Comparison of ENCODE assay signal across 9 cellular contexts in the genomic region with DNA sequence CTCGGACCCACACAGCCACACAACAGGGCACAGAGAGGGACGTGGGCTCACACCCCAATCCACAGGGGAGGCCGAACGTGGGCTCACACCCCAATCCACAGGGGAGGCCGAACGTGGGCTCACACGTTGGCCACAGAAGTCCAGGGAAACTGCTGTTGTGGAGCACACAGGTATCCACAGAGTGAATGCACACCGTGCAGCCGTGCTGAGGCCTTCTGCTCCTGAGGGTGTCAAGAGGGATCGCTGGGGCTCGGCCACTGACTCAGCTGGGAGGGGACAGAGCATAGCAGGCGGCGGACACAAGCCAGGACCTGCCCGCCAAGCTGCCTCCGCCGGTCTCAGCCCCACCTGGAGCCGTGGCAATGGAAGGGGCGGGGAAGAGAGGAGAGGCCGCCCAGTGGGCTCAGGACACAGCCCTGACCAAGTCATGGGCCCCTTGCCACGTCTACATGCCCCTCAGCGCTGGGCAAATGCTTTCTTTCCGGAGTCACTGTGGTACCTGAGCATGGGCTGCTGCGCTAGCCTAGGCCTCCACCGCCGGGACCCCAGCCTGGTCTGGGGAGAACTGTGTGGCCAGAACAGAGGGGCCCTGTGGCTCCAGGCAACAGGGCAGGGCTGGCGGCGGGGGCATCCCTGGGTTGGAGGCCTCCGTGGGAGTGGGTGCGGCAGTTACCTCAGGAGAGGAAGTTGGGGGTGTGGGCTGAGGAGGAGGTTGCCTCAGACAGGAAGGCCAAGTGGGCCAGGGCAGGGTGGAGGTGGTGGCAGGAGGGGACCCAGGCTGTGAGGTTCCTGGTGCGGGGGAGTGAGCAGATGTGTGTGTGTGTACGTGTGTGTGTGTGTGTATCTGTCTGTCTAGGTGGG. TPM values are rescaled to one million over a fixed set of nuclear protein-coding genes. Genes with fewer than 3 reads are reported as not detected.
DNase-seq lines count a peak whose midpoint lies in the region; ATAC-seq, FAIRE-seq and TF ChIP-seq lines count a peak whose summit lies in the region.
"Had no signal": no experiment of that assay in that cellular context is flagged by ENCODE, and none has a peak within 500 bp of the region (broad histone marks: within the 10 kb centered on the region; RNA-seq: fewer than 3 reads in every experiment).

No MANE protein-coding gene starts in this region.

- H3K27me3 ChIP-seq in GM12878 (replicated peaks in 1 of 2; ENCODE audit: control insufficient read depth in 2 of 2, insufficient read depth in 2 of 2, low read length in 1 of 2) (no peaks in the 10 kb centered on the region), vagina (no peaks in the 10 kb centered on the region)

- H3K36me3 ChIP-seq in GM12878 (ENCODE audit: control insufficient read depth in 2 of 2, insufficient read depth in 2 of 2, low read length in 1 of 2), result no peaks in the 10 kb centered on the region
- H3K36me3 ChIP-seq in mesodermal cell (ENCODE audit: control insufficient read depth, insufficient read depth, low read length), result peaks cover 8% of the 10 kb centered on the region
- no peaks in the 10 kb centered on the region for H3K36me3 ChIP-seq in vagina

- peak; percentile 75 for FAIRE-seq in GM12878 (lab: Jason Lieb, UNC)
- FAIRE-seq: islet of Langerhans had no signal

- no TSS peak for BruUV-seq in GM12878 (replicated peaks; lab: Mats Ljungman, UMichigan)

- under 1% methylated on average over 31 of the region's 31 CpGs for WGBS in GM12878 (ENCODE audit: insufficient coverage, insufficient replicate concordance, low lambda C conversion rate, missing lambda C conversion rate)
- WGBS in mesodermal cell (ENCODE audit: insufficient coverage in 2 of 2), 2 experiments, result 76 to 77% methylated on average over 22 to 27 of the region's 31 CpGs

- RAD21 ChIA-PET in GM12878 (lab: Charles Lee; ENCODE audit: unreplicated experiment), result interaction anchor here (0.9 kb wide), 1 partner anchor 38 kb away, joined by 3 read pairs; no protein-coding TSS in a partner anchor

- H3K27ac ChIP-seq in GM12878 (ENCODE audit: control insufficient read depth, insufficient read depth) (peak overlapping the region; percentile 73), mesodermal cell (ENCODE audit: low read depth, low read length, severe bottlenecking) (peak overlapping the region; percentile 16), vagina (peak overlapping the region; percentile 76)

- no peak for TF ChIP-seq EP300 in GM12878 (IDR thresholded peaks at IDR 0.05; ENCODE audit: borderline replicate concordance in 1 of 2, control insufficient read depth in 1 of 2, low read depth in 2 of 2, low read length in 2 of 2)

- intact Hi-C loops in GM12878 (cut with micrococcal nuclease; ENCODE audit: unreplicated experiment), result no loop called here
- intact Hi-C loops in vagina (cut with DNase I), result no loop called here

- in situ Hi-C loops in G401 (cut with HindIII; ENCODE audit: low sequenced_read_pairs), result no loop called here
- in situ Hi-C loops in GM12878 (cut with MboI), result no loop called here

- H3K4me1 ChIP-seq in GM12878 (ENCODE audit: control insufficient read depth, insufficient read depth, low read length) (peaks cover 33% of the 10 kb centered on the region), mesodermal cell (ENCODE audit: control insufficient read depth, insufficient read depth, low read length, poor library complexity, severe bottlenecking) (peaks cover 39% of the 10 kb centered on the region), vagina (peaks cover 33% of the 10 kb centered on the region)

- no peak for TF ChIP-seq RAD21 in GM12878 (IDR thresholded peaks at IDR 0.05; ENCODE audit: insufficient read depth, low read depth, low read length)

- TF ChIP-seq POLR2A in GM12878 (IDR thresholded peaks at IDR 0.05; ENCODE audit: low read depth, low read length) (peak; percentile 50), vagina (IDR thresholded peaks at IDR 0.05) (no peak)

- no peaks in the 10 kb centered on the region for H4K20me1 ChIP-seq in GM12878 (ENCODE audit: control insufficient read depth, insufficient read depth)

- H3K9ac ChIP-seq in GM12878 (ENCODE audit: control insufficient read depth, insufficient read depth, low read length), result peak overlapping the region; percentile 79

- peak overlapping the region; percentile 70 for H3K4me2 ChIP-seq in GM12878 (ENCODE audit: control insufficient read depth, insufficient read depth)

- POLR2A ChIA-PET in GM12878 (lab: Charles Lee), result interaction anchor here (1.3 to 2.2 kb wide), 3 partner anchors 20 to 23 kb away, joined by 4 to 8 read pairs (median 6); no protein-coding TSS in a partner anchor

- H3K79me2 ChIP-seq in GM12878 (ENCODE audit: control insufficient read depth, insufficient read depth, low read length), result peaks cover 5% of the 10 kb centered on the region

- peak overlapping the region; percentile 72 for H3K4me3 ChIP-seq in GM12878
- no peak overlapping the region for H3K4me3 ChIP-seq in mesodermal cell (ENCODE audit: extremely low read depth, insufficient read depth, low read length, poor library complexity, severe bottlenecking)
- H3K4me3 ChIP-seq in vagina, result peak overlapping the region; percentile 34 to 50

- peak overlapping the region; percentile 74 for H2AFZ ChIP-seq in GM12878 (ENCODE audit: control insufficient read depth, low read depth, low read length)

- DNase-seq in G401 (ENCODE audit: low spot score) (peak; percentile 74), Kasumi-1 (lab: John Stamatoyannopoulos, UW) (peak; percentile 83 to 89), T-helper 2 cell (peak; percentile 43 to 94 (median 73)), GM12878 (ENCODE audit: low read depth, low spot score) (no peak), vagina (ENCODE audit: extremely low spot score in 2 of 2) (no peak), omental fat pad (ENCODE audit: low spot score) (no peak), NCI-H2029 (lab: John Stamatoyannopoulos, UW) (no peak)

- SMC1A ChIA-PET in GM12878 (lab: Charles Lee; ENCODE audit: uncharacterized antibody, unreplicated experiment), result interaction anchor here (1.0 to 1.5 kb wide), 4 partner anchors 22 to 214 kb away, joined by 3 to 6 read pairs (median 3); no protein-coding TSS in a partner anchor

- ATAC-seq in GM12878 (peak; percentile 58), omental fat pad (ENCODE audit: low FRiP score) (no peak)

- no peak for TF ChIP-seq CTCF in GM12878 (IDR thresholded peaks at IDR 0.05 in 2 of 3, conservative IDR thresholded peaks at IDR 0.05 in 1 of 3; ENCODE audit: control insufficient read depth in 2 of 3, extremely low read depth in 1 of 3, insufficient read depth in 1 of 3, low read depth in 3 of 3, low read length in 3 of 3)
- no peak for TF ChIP-seq CTCF in vagina (IDR thresholded peaks at IDR 0.05)
- TF ChIP-seq CTCF in omental fat pad (IDR thresholded peaks at IDR 0.05), result no peak

- no peaks in the 10 kb centered on the region for H3K9me3 ChIP-seq in GM12878 (replicated peaks; ENCODE audit: control insufficient read depth, insufficient read depth, low read length)
- H3K9me3 ChIP-seq in mesodermal cell (ENCODE audit: control insufficient read depth, low read length), result no peaks in the 10 kb centered on the region
- no peaks in the 10 kb centered on the region for H3K9me3 ChIP-seq in vagina

- CTCF ChIA-PET in GM12878 (lab: Yijun Ruan, JAX), result interaction anchor here (0.7 to 3.5 kb wide), 10 partner anchors 10 to 214 kb away, joined by 3 to 23 read pairs (median 4); no protein-coding TSS in a partner anchor

RNA-seq across cellular contexts. Expression of a gene that starts 1.2 kb away (rescaled TPM):
- 38.2 and 44.0 TPM in 2 replicates for total RNA-seq in G401 (2014; rRNA removed; shearing (Covaris generic))
- 12.0 and 13.7 TPM in 2 replicates for total RNA-seq in GM12878 (2013; cell fraction: nucleolus; rRNA removed)
- 37.2 and 42.5 TPM in 2 replicates for total RNA-seq in GM12878 (2014; rRNA removed)
- total RNA-seq in GM12878 (2014; rRNA removed; fragmentation: Illumina TruSeq; extraction: Trizol), result 6.2 and 8.1 TPM in 2 replicates
- 37.5 and 38.6 TPM in 2 replicates for total RNA-seq in GM12878 (2021)
- polyA plus RNA-seq in GM12878 (2011; ENCODE audit: low read depth), result 13.8 TPM
- polyA plus RNA-seq in GM12878 (2011; rRNA removed), result 1.5 and 2.7 TPM in 2 replicates
- 4.7 and 7.5 TPM in 2 replicates for polyA plus RNA-seq in GM12878 (2011; cell fraction: cytosol; rRNA removed)
- 55.7 and 74.6 TPM in 2 replicates for polyA plus RNA-seq in GM12878 (2011; cell fraction: nucleus; rRNA removed)
- 31.4 and 46.3 TPM in 2 replicates for polyA plus RNA-seq in GM12878 (2012)
- 1.2 and 3.7 TPM in 2 replicates for polyA plus RNA-seq in GM12878 (2014; fragmentation: Illumina TruSeq; extraction: Trizol)
- 1 to 10 TPM in 1 of 2 experiments, under 1 TPM in 1; 0.72 to 3.5 TPM for polyA plus RNA-seq in GM12878 (2014; fragmentation: Nextera tagmentation; extraction: Ambion mirVana)
- 45.6 and 59.4 TPM in 2 replicates for polyA plus RNA-seq in GM12878 (2014; rRNA removed)
- 10 to 100 TPM; 21.5 to 33.9 TPM for polyA plus RNA-seq in GM12878 (2016; fragmentation: Nextera tagmentation; extraction: Ambion mirVana)
- 3.4 and 3.9 TPM in 2 replicates for polyA minus RNA-seq in GM12878 (2011; rRNA and poly(A)+ RNA removed)
- 1.1 and 1.7 TPM in 2 replicates for polyA minus RNA-seq in GM12878 (2011; cell fraction: cytosol; rRNA and poly(A)+ RNA removed)
- polyA minus RNA-seq in GM12878 (2011; cell fraction: nucleus; rRNA and poly(A)+ RNA removed), result 5.9 and 6.8 TPM in 2 replicates
- polyA plus RNA-seq in mesodermal cell (2013, experiment 1 of 2), result 4.2 TPM
- polyA plus RNA-seq in mesodermal cell (2013, experiment 2 of 2), result 5.4 TPM
- total RNA-seq in vagina, result 56.2 TPM
- total RNA-seq in omental fat pad, result 1 to 10 TPM; 1.2 to 4.3 (median 1.9) TPM

RNA-seq across cellular contexts. Expression of a gene that starts 21.0 kb away (rescaled TPM):
- total RNA-seq in G401 (2014; rRNA removed; shearing (Covaris generic)), result 38.2 and 49.1 TPM in 2 replicates
- total RNA-seq in GM12878 (2013; cell fraction: nucleolus; rRNA removed), result 23.2 and 27.7 TPM in 2 replicates
- total RNA-seq in GM12878 (2014; rRNA removed), result 29.1 and 38.0 TPM in 2 replicates
- total RNA-seq in GM12878 (2014; rRNA removed; fragmentation: Illumina TruSeq; extraction: Trizol), result 22.5 and 23.9 TPM in 2 replicates
- 39.3 TPM in 2 replicates for total RNA-seq in GM12878 (2021)
- 18.6 TPM for polyA plus RNA-seq in GM12878 (2011; ENCODE audit: low read depth)
- polyA plus RNA-seq in GM12878 (2011; rRNA removed), result 12.5 and 27.5 TPM in 2 replicates
- polyA plus RNA-seq in GM12878 (2011; cell fraction: cytosol; rRNA removed), result 39.1 and 56.9 TPM in 2 replicates
- 91.8 and 102 TPM in 2 replicates for polyA plus RNA-seq in GM12878 (2011; cell fraction: nucleus; rRNA removed)
- polyA plus RNA-seq in GM12878 (2012), result 26.1 and 32.9 TPM in 2 replicates
- polyA plus RNA-seq in GM12878 (2014; fragmentation: Illumina TruSeq; extraction: Trizol), result 11.4 and 32.9 TPM in 2 replicates
- 1 to 10 TPM; 3.8 to 7.8 TPM for polyA plus RNA-seq in GM12878 (2014; fragmentation: Nextera tagmentation; extraction: Ambion mirVana)
- polyA plus RNA-seq in GM12878 (2014; rRNA removed), result 43.5 and 53.2 TPM in 2 replicates
- polyA plus RNA-seq in GM12878 (2016; fragmentation: Nextera tagmentation; extraction: Ambion mirVana), result 10 to 100 TPM; 41.1 to 42.4 TPM
- polyA minus RNA-seq in GM12878 (2011; rRNA and poly(A)+ RNA removed), result 35.2 and 41.6 TPM in 2 replicates
- 9.5 and 17.5 TPM in 2 replicates for polyA minus RNA-seq in GM12878 (2011; cell fraction: cytosol; rRNA and poly(A)+ RNA removed)
- 17.0 and 23.7 TPM in 2 replicates for polyA minus RNA-seq in GM12878 (2011; cell fraction: nucleus; rRNA and poly(A)+ RNA removed)
- 22.3 TPM for polyA plus RNA-seq in mesodermal cell (2013, experiment 1 of 2)
- polyA plus RNA-seq in mesodermal cell (2013, experiment 2 of 2), result 17.3 TPM
- 30.7 TPM for total RNA-seq in vagina
- total RNA-seq in omental fat pad, result 10 to 100 TPM; 17.3 to 27.1 (median 23.7) TPM

RNA-seq across cellular contexts. Expression of a gene that starts 23.8 kb away (rescaled TPM):
- 10.0 and 17.3 TPM in 2 replicates for total RNA-seq in G401 (2014; rRNA removed; shearing (Covaris generic))
- 3.9 and 6.4 TPM in 2 replicates for total RNA-seq in GM12878 (2013; cell fraction: nucleolus; rRNA removed)
- total RNA-seq in GM12878 (2014; rRNA removed) (1.5 and 3.4 TPM in 2 replicates), GM12878 (2014; rRNA removed; fragmentation: Illumina TruSeq; extraction: Trizol) (0.31 and 0.83 TPM in 2 replicates), GM12878 (2021) (1.6 and 2.5 TPM in 2 replicates), vagina (149 TPM), omental fat pad (100 to 1,000 TPM in 1 of 4 donors, 10 to 100 TPM in 3; 26.8 to 129 (median 43.4) TPM)
- 0.71 TPM for polyA plus RNA-seq in GM12878 (2011; ENCODE audit: low read depth)
- polyA plus RNA-seq in GM12878 (2011; rRNA removed) (0.69 and 1.2 TPM in 2 replicates), GM12878 (2014; fragmentation: Illumina TruSeq; extraction: Trizol) (0.03 and 0.37 TPM in 2 replicates), GM12878 (2014; fragmentation: Nextera tagmentation; extraction: Ambion mirVana) (under 1 TPM in 1 of 2 experiments, not detected in 1; 0.15 TPM), GM12878 (2014; rRNA removed) (0.60 and 1.6 TPM in 2 replicates), GM12878 (2016; fragmentation: Nextera tagmentation; extraction: Ambion mirVana) (1 to 10 TPM; 1.3 to 1.5 TPM)
- polyA plus RNA-seq in GM12878 (2011; cell fraction: cytosol; rRNA removed), result 1.5 and 2.2 TPM in 2 replicates
- 9.2 and 13.9 TPM in 2 replicates for polyA plus RNA-seq in GM12878 (2011; cell fraction: nucleus; rRNA removed)
- 2.2 and 2.3 TPM in 2 replicates for polyA plus RNA-seq in GM12878 (2012)
- 0.59 and 0.67 TPM in 2 replicates for polyA minus RNA-seq in GM12878 (2011; rRNA and poly(A)+ RNA removed)
- polyA minus RNA-seq in GM12878 (2011; cell fraction: cytosol; rRNA and poly(A)+ RNA removed), result 0.40 and 2.0 TPM in 2 replicates
- 2.2 and 2.9 TPM in 2 replicates for polyA minus RNA-seq in GM12878 (2011; cell fraction: nucleus; rRNA and poly(A)+ RNA removed)
- 26.4 TPM for polyA plus RNA-seq in mesodermal cell (2013, experiment 1 of 2)
- polyA plus RNA-seq in mesodermal cell (2013, experiment 2 of 2), result 19.3 TPM

RNA-seq across cellular contexts. Expression of a gene that starts 31.6 kb away (rescaled TPM):
- total RNA-seq in G401 (2014; rRNA removed; shearing (Covaris generic)), result not detected in 2 replicates
- not detected in 2 replicates for total RNA-seq in GM12878 (2013; cell fraction: nucleolus; rRNA removed)
- total RNA-seq in GM12878 (2014; rRNA removed), result not detected in 2 replicates
- total RNA-seq in GM12878 (2014; rRNA removed; fragmentation: Illumina TruSeq; extraction: Trizol), result not detected in 2 replicates
- total RNA-seq in GM12878 (2021), result 0.28 and 0.32 TPM in 2 replicates
- polyA plus RNA-seq in GM12878 (2011; ENCODE audit: low read depth), result not detected
- not detected in 2 replicates for polyA plus RNA-seq in GM12878 (2011; rRNA removed)
- polyA plus RNA-seq in GM12878 (2011; cell fraction: cytosol; rRNA removed), result not detected in 2 replicates
- 0.12 TPM in 1 of 2 replicates, not detected in the other for polyA plus RNA-seq in GM12878 (2011; cell fraction: nucleus; rRNA removed)
- polyA plus RNA-seq in GM12878 (2012), result not detected in 2 replicates
- polyA plus RNA-seq in GM12878 (2014; fragmentation: Illumina TruSeq; extraction: Trizol), result not detected in 2 replicates
- polyA plus RNA-seq in GM12878 (2014; fragmentation: Nextera tagmentation; extraction: Ambion mirVana), result not detected
- not detected in 2 replicates for polyA plus RNA-seq in GM12878 (2014; rRNA removed)
- polyA plus RNA-seq in GM12878 (2016; fragmentation: Nextera tagmentation; extraction: Ambion mirVana), result not detected
- not detected in 2 replicates for polyA minus RNA-seq in GM12878 (2011; rRNA and poly(A)+ RNA removed)
- not detected in 2 replicates for polyA minus RNA-seq in GM12878 (2011; cell fraction: cytosol; rRNA and poly(A)+ RNA removed)
- polyA minus RNA-seq in GM12878 (2011; cell fraction: nucleus; rRNA and poly(A)+ RNA removed), result not detected in 2 replicates
- polyA plus RNA-seq in mesodermal cell (2013, experiment 1 of 2), result 131 TPM
- polyA plus RNA-seq in mesodermal cell (2013, experiment 2 of 2), result 74.3 TPM
- 1.7 TPM for total RNA-seq in vagina
- 100 to 1,000 TPM in 1 of 4 donors, 10 to 100 TPM in 3; 33.1 to 451 (median 75.9) TPM for total RNA-seq in omental fat pad

RNA-seq across cellular contexts. Expression of a gene that starts 40.1 kb away (rescaled TPM):
- total RNA-seq in G401 (2014; rRNA removed; shearing (Covaris generic)), result not detected in 2 replicates
- not detected in 2 replicates for total RNA-seq in GM12878 (2013; cell fraction: nucleolus; rRNA removed)
- total RNA-seq in GM12878 (2014; rRNA removed) (not detected in 2 replicates), GM12878 (2014; rRNA removed; fragmentation: Illumina TruSeq; extraction: Trizol) (not detected in 2 replicates), GM12878 (2021) (not detected in 2 replicates), vagina (7.6 TPM), omental fat pad (not detected)
- polyA plus RNA-seq in GM12878 (2011; ENCODE audit: low read depth), result not detected
- polyA plus RNA-seq in GM12878 (2011; rRNA removed) (not detected in 2 replicates), GM12878 (2014; fragmentation: Illumina TruSeq; extraction: Trizol) (not detected in 2 replicates), GM12878 (2014; fragmentation: Nextera tagmentation; extraction: Ambion mirVana) (not detected), GM12878 (2014; rRNA removed) (not detected in 2 replicates), GM12878 (2016; fragmentation: Nextera tagmentation; extraction: Ambion mirVana) (not detected)
- not detected in 2 replicates for polyA plus RNA-seq in GM12878 (2011; cell fraction: cytosol; rRNA removed)
- not detected in 2 replicates for polyA plus RNA-seq in GM12878 (2011; cell fraction: nucleus; rRNA removed)
- 0.07 TPM in 1 of 2 replicates, not detected in the other for polyA plus RNA-seq in GM12878 (2012)
- not detected in 2 replicates for polyA minus RNA-seq in GM12878 (2011; rRNA and poly(A)+ RNA removed)
- polyA minus RNA-seq in GM12878 (2011; cell fraction: cytosol; rRNA and poly(A)+ RNA removed), result not detected in 2 replicates
- polyA minus RNA-seq in GM12878 (2011; cell fraction: nucleus; rRNA and poly(A)+ RNA removed), result not detected in 2 replicates
- polyA plus RNA-seq in mesodermal cell (2013, experiment 1 of 2), result 3.1 TPM
- 1.2 TPM for polyA plus RNA-seq in mesodermal cell (2013, experiment 2 of 2)

Comparison
In these comparisons a context has a peak if more than half of its experiments do, and no peak if none do; other contexts are left out.
1. DNase-seq: peak in G401 (single experiment), Kasumi-1 (2 of 2) and T-helper 2 cell (5 of 5); none in GM12878 (single experiment), vagina (0 of 2), omental fat pad (single experiment) and NCI-H2029 (single experiment).
2. H3K27ac ChIP-seq: peak in every context shown above with its lines; median percentile 76 in vagina; 73 in GM12878; 16 in mesodermal cell.